8 cellular contexts compared by ENCODE assay signal in genomic region chr19:17642656-17643055, GRCh38.
"Had no signal": no experiment of that assay in that cellular context is flagged by ENCODE, and none has a peak within 500 bp of the region (broad histone marks: within the 10 kb centered on the region; RNA-seq: fewer than 3 reads in every experiment).

No MANE protein-coding gene starts in this region.

- H3K4me3 ChIP-seq: GM12878 had no signal

- FAIRE-seq: G401.6, GM12878, GM12891, GM12892, GM18507, GM19239 had no signal

- ATAC-seq: GM12878 had no signal

- DNase-seq: GDM1, GF-D8 had no signal
